Comparison of ENCODE assay signal across 24 cellular contexts in the genomic region with DNA sequence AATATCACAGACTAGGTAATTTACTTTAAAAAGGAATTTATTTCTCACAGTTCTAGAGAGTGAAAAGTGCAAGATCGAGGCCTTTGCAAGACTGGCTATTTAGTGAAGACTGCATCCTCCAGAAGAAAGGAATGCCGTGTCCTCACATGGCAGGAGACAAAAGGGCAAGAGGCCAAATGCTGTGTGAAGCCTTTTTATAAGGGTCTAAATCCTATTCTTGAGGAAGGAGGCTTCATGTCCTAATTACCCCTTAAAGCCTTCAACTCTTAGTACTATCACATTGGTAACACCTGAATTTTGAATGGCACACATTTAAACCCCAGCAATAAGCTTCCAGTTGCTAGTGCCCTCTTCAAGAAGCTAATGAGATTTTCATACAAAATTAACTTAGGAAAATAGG.
"Had no signal": no experiment of that assay in that cellular context is flagged by ENCODE, and none has a peak within 500 bp of the region (broad histone marks: within the 10 kb centered on the region; RNA-seq: fewer than 3 reads in every experiment).

No MANE protein-coding gene starts in this region.

- H3K4me1 ChIP-seq: colonic mucosa, esophagus squamous epithelium, gastrocnemius medialis, heart right ventricle, left lung, lower lobe of right lung had no signal

- H3K27ac Mint-ChIP-seq: dendritic cell treated with granulocyte-macrophage colony-stimulating factor and Interleukin-4, amounts not matched to agents 40 ng/mL and 50 ng/mL, for 4 days; effector memory CD8-positive, alpha-beta T cell; endodermal cell; mesothelial cell of epicardium had no signal

- H3K4me3 ChIP-seq: colonic mucosa, esophagus squamous epithelium, gastrocnemius medialis, heart right ventricle, left lung, lower lobe of right lung, mucosa of descending colon had no signal

- H3K4me1 Mint-ChIP-seq: endodermal cell, mesothelial cell of epicardium had no signal

- H3K9me3 ChIP-seq: colonic mucosa, esophagus squamous epithelium, gastrocnemius medialis, lower lobe of right lung, mucosa of descending colon had no signal

- H3K27me3 ChIP-seq: colonic mucosa, esophagus squamous epithelium, gastrocnemius medialis, heart right ventricle, left lung had no signal

- H3K4me3 Mint-ChIP-seq: dendritic cell treated with granulocyte-macrophage colony-stimulating factor and Interleukin-4, amounts not matched to agents 40 ng/mL and 50 ng/mL, for 4 days; effector memory CD8-positive, alpha-beta T cell; endodermal cell; mesothelial cell of epicardium had no signal

- DNase-seq: colonic mucosa; cortex of kidney; effector CD8-positive, alpha-beta T cell; effector memory CD8-positive, alpha-beta T cell; endodermal cell; erythroblast; esophagus squamous epithelium; foreskin fibroblast; foreskin melanocyte; gastrocnemius medialis; glutamatergic neuron; head of caudate nucleus; heart right ventricle; hippocampal formation; left cardiac atrium; left lung; left ventricle myocardium superior; lower lobe of right lung; mesenchymal stem cell; mucosa of descending colon had no signal

- ATAC-seq: effector memory CD8-positive, alpha-beta T cell; esophagus mucosa; gastrocnemius medialis; heart right ventricle; left cardiac atrium; left lung; left ventricle myocardium superior; lower lobe of right lung; mucosa of descending colon had no signal

- H3K27me3 Mint-ChIP-seq: dendritic cell treated with granulocyte-macrophage colony-stimulating factor and Interleukin-4, amounts not matched to agents 40 ng/mL and 50 ng/mL, for 4 days; effector memory CD8-positive, alpha-beta T cell had no signal

- H3K9me3 Mint-ChIP-seq: endodermal cell had no signal

- H3K27ac ChIP-seq: colonic mucosa, epithelial cell of prostate, esophagus squamous epithelium, gastrocnemius medialis, heart right ventricle, left lung, lower lobe of right lung had no signal

- H3K36me3 Mint-ChIP-seq: mesothelial cell of epicardium had no signal

- H3K36me3 ChIP-seq: colonic mucosa, esophagus squamous epithelium, gastrocnemius medialis, heart right ventricle, left lung, lower lobe of right lung had no signal
